In the genomic region with DNA sequence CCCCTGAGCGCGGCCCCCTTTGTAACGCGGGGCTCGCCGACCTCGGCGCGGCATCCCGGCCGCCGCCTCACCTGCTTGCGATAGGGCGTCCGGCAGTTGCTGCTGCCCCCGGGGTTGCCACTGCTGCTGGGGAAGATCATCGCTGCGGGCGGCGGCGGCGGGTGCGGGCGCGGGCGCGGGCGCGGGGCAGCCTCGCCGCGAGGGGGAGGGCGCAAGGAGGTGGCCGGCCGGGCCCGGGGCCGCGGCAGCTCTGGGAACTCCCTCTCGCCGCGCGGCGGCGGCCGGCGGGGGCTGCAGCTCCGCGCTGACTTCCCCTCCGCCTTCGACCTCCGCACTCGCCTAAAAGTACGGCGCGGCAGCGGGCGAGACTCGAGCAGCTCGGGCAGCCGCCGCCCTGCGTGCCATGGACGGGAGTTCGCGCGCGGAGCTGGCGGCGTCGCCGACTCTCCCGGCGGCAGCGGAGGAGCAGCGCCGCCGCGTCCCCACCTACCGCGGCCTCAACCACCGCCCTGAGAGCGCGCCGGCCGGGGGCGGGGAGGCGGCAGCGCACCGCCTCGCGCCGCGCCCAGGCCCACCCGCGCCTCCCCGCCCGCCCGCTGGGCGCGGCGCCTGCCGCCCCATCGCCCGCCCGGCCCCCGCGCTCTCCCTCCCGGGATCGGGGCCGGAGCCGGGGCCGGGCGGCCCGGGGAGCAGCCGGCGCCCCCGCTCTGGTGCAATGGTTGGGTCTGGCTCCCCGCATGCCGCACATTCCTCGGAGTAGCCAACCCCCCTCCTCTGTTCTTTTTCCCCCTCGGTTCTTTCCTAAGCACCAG, we compare ENCODE assay signal across 8 cellular contexts.
DNase-seq lines count a peak whose midpoint lies in the region; ATAC-seq and TF ChIP-seq lines count a peak whose summit lies in the region.

No MANE protein-coding gene starts in this region.

- H3K9me3 ChIP-seq in Panc1 (ENCODE audit: control insufficient read depth, insufficient read depth, low read depth, low read length), result no peaks in the 10 kb centered on the region
- H3K9me3 ChIP-seq in osteoblast (ENCODE audit: low read depth, low read length), result no peaks in the 10 kb centered on the region
- H3K9me3 ChIP-seq in uterus, result no peaks in the 10 kb centered on the region

- no TSS peak for BruUV-seq in Panc1 (replicated peaks; lab: Mats Ljungman, UMichigan)

- H4K20me1 ChIP-seq in osteoblast (ENCODE audit: insufficient read depth, low read length), result peaks cover 17% of the 10 kb centered on the region

- TF ChIP-seq CTCF in Panc1 (IDR thresholded peaks at IDR 0.05) (peak; percentile 39), osteoblast (IDR thresholded peaks at IDR 0.05; ENCODE audit: extremely low read depth, low read depth, low read length) (no peak), uterus (IDR thresholded peaks at IDR 0.05) (peak in 3 of 4 experiments; percentile 20 to 49 (median 36))

- intact Hi-C loops in Panc1 (cut with micrococcal nuclease; ENCODE audit: unreplicated experiment) (loop anchor here (10.0 kb wide), 1 partner anchor 567 kb away; no protein-coding TSS in a partner anchor), uterus (cut with DNase I; ENCODE audit: low total_unique reads) (no loop called here)

- ATAC-seq in GM18873 (IDR thresholded peaks at IDR 0.05; ENCODE audit: low FRiP score, unreplicated experiment), result peak; percentile 39
- peak; percentile 50 for ATAC-seq in HG03108 (IDR thresholded peaks at IDR 0.05; ENCODE audit: unreplicated experiment)
- ATAC-seq in Panc1, result peak; percentile 90

- peak overlapping the region; percentile 67 to 84 for H3K4me3 ChIP-seq in Panc1 (ENCODE audit: low read depth in 2 of 2, low read length in 2 of 2)
- H3K4me3 ChIP-seq in osteoblast (ENCODE audit: insufficient read depth, low read length), result peak overlapping the region; percentile 83
- H3K4me3 ChIP-seq in uterus, result peak overlapping the region; percentile 71 to 98

- POLR2A ChIA-PET in Panc1 (lab: Charles Lee), result interaction anchor here (0.6 to 0.7 kb wide), 2 partner anchors 281 to 1193 kb away, joined by 4 to 5 read pairs; no protein-coding TSS in a partner anchor

- H3K4me1 ChIP-seq in Panc1 (ENCODE audit: control insufficient read depth, insufficient read depth, low read length) (peaks cover 44% of the 10 kb centered on the region), osteoblast (ENCODE audit: insufficient read depth, low read length) (peaks cover 57% of the 10 kb centered on the region), uterus (peaks cover 9 to 20% of the 10 kb centered on the region in 2 donors)

- CTCF ChIA-PET in Panc1 (lab: Charles Lee), result no interaction called here

- peaks cover 73% of the 10 kb centered on the region for H3K79me2 ChIP-seq in osteoblast (ENCODE audit: insufficient read depth, low read length)

- H3K27ac ChIP-seq in Panc1 (ENCODE audit: low read length) (peak overlapping the region; percentile 95), osteoblast (ENCODE audit: low read depth, low read length) (peak overlapping the region; percentile 87), uterus (peak overlapping the region; percentile 98 to 99)

- peak; percentile 59 to 82 for TF ChIP-seq POLR2A in uterus (IDR thresholded peaks at IDR 0.05)

- peak overlapping the region; percentile 96 for H3K4me2 ChIP-seq in osteoblast (ENCODE audit: insufficient read depth, low read length)

- in situ Hi-C loops in Panc1 (cut with HindIII; ENCODE audit: low pct_unique_long_range_greater_than_20kb, low sequenced_read_pairs), result no loop called here

- H3K27me3 ChIP-seq in Panc1 (ENCODE audit: control insufficient read depth, insufficient read depth, low read length) (no peaks in the 10 kb centered on the region), osteoblast (ENCODE audit: insufficient read depth, low read length) (no peaks in the 10 kb centered on the region), uterus (no peaks in the 10 kb centered on the region)

- DNase-seq in AG08395 (ENCODE audit: low spot score) (peak; percentile 81), Panc1 (ENCODE audit: low read depth, low spot score) (no peak), glomerular visceral epithelial cell (ENCODE audit: extremely low spot score) (peak; percentile 66), osteoblast (ENCODE audit: insufficient read length, low spot score, missing footprints) (peak; percentile 92), uterus (peak; percentile 68 to 72)
- DNase-seq in activated naive CD4-positive, alpha-beta T cell (lab: John Stamatoyannopoulos, UW), result peak; percentile 17 to 58 (median 32)

- H3K36me3 ChIP-seq in Panc1 (ENCODE audit: control insufficient read depth, insufficient read depth, low read length) (no peaks in the 10 kb centered on the region), osteoblast (ENCODE audit: insufficient read depth, low read length) (no peaks in the 10 kb centered on the region), uterus (no peaks in the 10 kb centered on the region)

- H2AFZ ChIP-seq in osteoblast (ENCODE audit: low read length), result no peak overlapping the region

Comparison
In these comparisons a context has a peak if more than half of its experiments do, and no peak if none do; other contexts are left out.
1. ATAC-seq: peak in every context shown above with its lines; median percentile 90 in Panc1; 50 in HG03108; 39 in GM18873.